Comparison of ENCODE assay signal across 16 cellular contexts in the genomic region with DNA sequence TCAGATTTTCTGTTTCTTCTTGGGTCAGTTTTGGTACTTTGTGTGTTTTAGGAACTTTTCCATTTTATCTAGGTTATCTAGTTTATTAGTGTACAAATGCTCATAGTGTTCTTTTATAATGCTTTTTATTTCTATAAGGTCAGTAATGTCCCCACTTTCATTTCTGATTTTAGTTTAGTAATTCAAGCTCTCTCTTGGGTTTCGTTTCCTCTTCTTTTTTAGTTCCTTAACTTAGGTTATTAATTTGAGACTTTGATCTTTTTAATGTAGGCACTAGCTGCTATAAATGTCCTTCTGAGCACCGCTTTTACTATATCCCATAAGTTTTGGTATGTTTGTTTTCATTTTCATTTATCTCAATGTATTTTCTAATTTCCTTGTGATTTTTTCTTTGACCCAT. TPM values are rescaled to one million over a fixed set of nuclear protein-coding genes. Genes with fewer than 3 reads are reported as not detected.
A peak's percentile ranks its signal among the peaks of the same experiment; 100 is the strongest.
DNase-seq lines count a peak whose midpoint lies in the region; ATAC-seq, FAIRE-seq and TF ChIP-seq lines count a peak whose summit lies in the region.
"Had no signal": no experiment of that assay in that cellular context is flagged by ENCODE, and none has a peak within 500 bp of the region (broad histone marks: within the 10 kb centered on the region; RNA-seq: fewer than 3 reads in every experiment).

No MANE protein-coding gene starts in this region.

- H3K4me1 ChIP-seq in vagina, result no peaks in the 10 kb centered on the region
- H3K4me1 ChIP-seq: uterus had no signal

- intact Hi-C loops in left ventricle myocardium superior (cut with micrococcal nuclease), result no loop called here
- intact Hi-C loops in vagina (cut with DNase I), result no loop called here

- peak; percentile 70 for DNase-seq in CD1c-positive myeloid dendritic cell (ENCODE audit: extremely low spot score)
- no peak for DNase-seq in GM19239 (ENCODE audit: insufficient read length, low spot score)
- no peak for DNase-seq in left ventricle myocardium superior
- DNase-seq in activated CD8-positive, alpha-beta memory T cell treated with anti-CD3 and anti-CD28 coated beads, Interleukin-2, amount 50 U/mL, for 48 hours, result no peak
- no peak for DNase-seq in vagina (ENCODE audit: extremely low spot score in 2 of 2)
- DNase-seq: activated CD4-positive, alpha-beta T cell treated with anti-CD3 and anti-CD28 coated beads, Interleukin-2, amount 10 ng/mL, durations not matched to agents 7 days and 5 days; effector CD4-positive, alpha-beta T cell; foreskin fibroblast; immature natural killer cell; PC-9; uterus had no signal

- H3K36me3 ChIP-seq in vagina, result no peaks in the 10 kb centered on the region
- H3K36me3 ChIP-seq: uterus had no signal

- no peaks in the 10 kb centered on the region for H3K9me3 ChIP-seq in vagina

- no peak for TF ChIP-seq POLR2A in vagina (IDR thresholded peaks at IDR 0.05)

- no peak for TF ChIP-seq CTCF in vagina (IDR thresholded peaks at IDR 0.05)

- H3K4me3 ChIP-seq in vagina, result no peak overlapping the region
- H3K4me3 ChIP-seq: PC-9, uterus had no signal

- no peaks in the 10 kb centered on the region for H3K27me3 ChIP-seq in vagina
- H3K27me3 ChIP-seq: uterus had no signal

- peak; percentile 84 for FAIRE-seq in GM19239 (lab: Jason Lieb, UNC)

- ATAC-seq in HG02884 (IDR thresholded peaks at IDR 0.05; ENCODE audit: unreplicated experiment) (peak; percentile 78), HG03571 (IDR thresholded peaks at IDR 0.05; ENCODE audit: unreplicated experiment) (peak; percentile 62), left ventricle myocardium superior (no peak), HG03025 (IDR thresholded peaks at IDR 0.05; ENCODE audit: low FRiP score, unreplicated experiment) (no peak)

- no peak overlapping the region for H3K27ac ChIP-seq in vagina
- H3K27ac ChIP-seq: PC-9, uterus had no signal

RNA-seq across cellular contexts. Expression of a gene that starts 27.0 kb away (rescaled TPM):
- not detected for total RNA-seq in left ventricle myocardium superior
- total RNA-seq in vagina, result not detected
- total RNA-seq: A673; activated CD4-positive, alpha-beta T cell treated with anti-CD3 and anti-CD28 coated beads, Interleukin-2, amount 10 ng/mL, durations not matched to agents 7 days and 5 days; T-helper 1 cell treated with Interleukin-12 subunit alpha and Interleukin-12 subunit beta and Interleukin-4 antibody, amounts not matched to agents 30 ng/mL and 1 ng/mL, for 36 hours; uterus had no signal

Comparison
In these comparisons a context has a peak if more than half of its experiments do, and no peak if none do; other contexts are left out.
1. ATAC-seq: peak in HG02884 (single experiment) and HG03571 (single experiment); none in left ventricle myocardium superior (single experiment) and HG03025 (single experiment).